14 cellular contexts compared by ENCODE assay signal in genomic region chr7:44387427-44387826, GRCh38.
A peak's percentile ranks its signal among the peaks of the same experiment; 100 is the strongest.
DNase-seq lines count a peak whose midpoint lies in the region; ATAC-seq and TF ChIP-seq lines count a peak whose summit lies in the region.
"Had no signal": no experiment of that assay in that cellular context is flagged by ENCODE, and none has a peak within 500 bp of the region (broad histone marks: within the 10 kb centered on the region; RNA-seq: fewer than 3 reads in every experiment).

No MANE protein-coding gene starts in this region.

- no peaks in the 10 kb centered on the region for H3K79me2 ChIP-seq in H9 (ENCODE audit: insufficient read depth, low read length)

- no peaks in the 10 kb centered on the region for H3K4me1 Mint-ChIP-seq in activated T-cell treated with anti-CD3 and anti-CD28 coated beads, Interleukin-2, amount 50 U/mL, for 24 hours (ENCODE audit: low read depth)
- H3K4me1 Mint-ChIP-seq in H9: no peaks in the 10 kb centered on the region
- H3K4me1 Mint-ChIP-seq in endodermal cell: no peaks in the 10 kb centered on the region
- H3K4me1 Mint-ChIP-seq in stimulated activated effector memory CD8-positive, alpha-beta T cell treated with anti-CD3 and anti-CD28 coated beads, Interleukin-12 subunit alpha, Interleukin-12 subunit beta, amount 100 ng/mL, for 72 hours: no peaks in the 10 kb centered on the region
- H3K4me1 Mint-ChIP-seq: IgD-negative memory B cell had no signal

- H3K27ac ChIP-seq in H9 (ENCODE audit: insufficient read length, low read depth, low read length): no peak overlapping the region
- no peak overlapping the region for H3K27ac ChIP-seq in endodermal cell (ENCODE audit: low read depth, low read length)
- H3K27ac ChIP-seq: BLaER1 treated with 17β-estradiol and CSF1 and Interleukin-3, amounts not matched to agents 10 nM and 100 nM had no signal

- H3K4me1 ChIP-seq in H9 (ENCODE audit: insufficient read depth, low read length): no peaks in the 10 kb centered on the region
- H3K4me1 ChIP-seq in endodermal cell (ENCODE audit: control insufficient read depth, insufficient read depth, low read length): no peaks in the 10 kb centered on the region
- H3K4me1 ChIP-seq: BLaER1 treated with 17β-estradiol and CSF1 and Interleukin-3, amounts not matched to agents 10 nM and 100 nM had no signal

- no peak overlapping the region for H3K14ac ChIP-seq in H9 (ENCODE audit: insufficient read depth, low read length)

- H3K23ac ChIP-seq in H9 (ENCODE audit: insufficient read length, low read depth, low read length): no peak overlapping the region

- H3K9me3 ChIP-seq in H9 (ENCODE audit: control insufficient read depth, low read depth, low read length): no peaks in the 10 kb centered on the region
- no peaks in the 10 kb centered on the region for H3K9me3 ChIP-seq in endodermal cell (ENCODE audit: control insufficient read depth, low read length)
- H3K9me3 ChIP-seq: BLaER1 treated with 17β-estradiol and CSF1 and Interleukin-3, amounts not matched to agents 10 nM and 100 nM had no signal

- H4K5ac ChIP-seq in H9 (ENCODE audit: insufficient read length, low read depth, low read length): no peak overlapping the region

- H3K4me3 ChIP-seq in endodermal cell (ENCODE audit: low read length): no peak overlapping the region
- H3K4me3 ChIP-seq: BLaER1 treated with 17β-estradiol and CSF1 and Interleukin-3, amounts not matched to agents 10 nM and 100 nM had no signal

- TF ChIP-seq CTCF in H9 (conservative IDR thresholded peaks at IDR 0.05) (no peak), endodermal cell (conservative IDR thresholded peaks at IDR 0.05) (no peak)

- no peak overlapping the region for H2BK120ac ChIP-seq in H9 (ENCODE audit: low read depth, low read length, poor library complexity, severe bottlenecking)

- H3K4ac ChIP-seq in H9 (ENCODE audit: low read depth, low read length): no peak overlapping the region

- no peaks in the 10 kb centered on the region for H3K27me3 Mint-ChIP-seq in activated T-cell treated with anti-CD3 and anti-CD28 coated beads, Interleukin-2, amount 50 U/mL, for 24 hours
- no peaks in the 10 kb centered on the region for H3K27me3 Mint-ChIP-seq in H9 (ENCODE audit: low read depth)
- no peaks in the 10 kb centered on the region for H3K27me3 Mint-ChIP-seq in endodermal cell (ENCODE audit: insufficient read depth)
- H3K27me3 Mint-ChIP-seq: IgD-negative memory B cell had no signal

- no peak overlapping the region for H3K9ac ChIP-seq in H9 (ENCODE audit: extremely low read depth, insufficient read length, low read length)
- H3K9ac ChIP-seq in endodermal cell (ENCODE audit: extremely low read depth, low read length, poor library complexity, severe bottlenecking): no peak overlapping the region
- H3K9ac ChIP-seq: BLaER1 treated with 17β-estradiol and CSF1 and Interleukin-3, amounts not matched to agents 10 nM and 100 nM had no signal

- no peaks in the 10 kb centered on the region for H3K9me3 Mint-ChIP-seq in activated T-cell treated with anti-CD3 and anti-CD28 coated beads, Interleukin-2, amount 50 U/mL, for 24 hours
- no peaks in the 10 kb centered on the region for H3K9me3 Mint-ChIP-seq in H9
- H3K9me3 Mint-ChIP-seq in endodermal cell: no peaks in the 10 kb centered on the region
- H3K9me3 Mint-ChIP-seq in stimulated activated effector memory CD8-positive, alpha-beta T cell treated with anti-CD3 and anti-CD28 coated beads, Interleukin-12 subunit alpha, Interleukin-12 subunit beta, amount 100 ng/mL, for 72 hours: no peaks in the 10 kb centered on the region
- H3K9me3 Mint-ChIP-seq: IgD-negative memory B cell had no signal

- H2BK5ac ChIP-seq in H9 (ENCODE audit: insufficient read length, low read length): no peak overlapping the region

- H3K56ac ChIP-seq in H9 (ENCODE audit: insufficient read length, low read depth, low read length): no peak overlapping the region

- H3K23me2 ChIP-seq in H9 (ENCODE audit: insufficient read length, low read depth, low read length, poor library complexity, severe bottlenecking): no peaks in the 10 kb centered on the region

- H2BK15ac ChIP-seq in H9 (ENCODE audit: low read depth, low read length): no peak overlapping the region

- no peaks in the 10 kb centered on the region for H3K27me3 ChIP-seq in H9 (ENCODE audit: insufficient read depth, low read length)
- H3K27me3 ChIP-seq in endodermal cell (ENCODE audit: control insufficient read depth, insufficient read depth, low read length, poor library complexity, severe bottlenecking): no peaks in the 10 kb centered on the region
- H3K27me3 ChIP-seq: BLaER1 treated with 17β-estradiol and CSF1 and Interleukin-3, amounts not matched to agents 10 nM and 100 nM had no signal

- WGBS in H9 (ENCODE audit: extremely low coverage, insufficient read length, low lambda C conversion rate): no CpG with 5 or more reads among the region's 2 CpGs
- 92 to 94% methylated on average over 2 of the region's 2 CpGs for WGBS in endodermal cell (ENCODE audit: insufficient coverage in 1 of 2, insufficient read length in 1 of 2), 2 experiments

- H3K4me3 Mint-ChIP-seq in activated T-cell treated with anti-CD3 and anti-CD28 coated beads, Interleukin-2, amount 50 U/mL, for 24 hours: no peak overlapping the region
- H3K4me3 Mint-ChIP-seq in H9 (no peak overlapping the region), endodermal cell (no peak overlapping the region)
- H3K4me3 Mint-ChIP-seq in stimulated activated effector memory CD8-positive, alpha-beta T cell treated with anti-CD3 and anti-CD28 coated beads, Interleukin-12 subunit alpha, Interleukin-12 subunit beta, amount 100 ng/mL, for 72 hours: no peak overlapping the region
- H3K4me3 Mint-ChIP-seq: IgD-negative memory B cell had no signal

- no peak overlapping the region for H2BK12ac ChIP-seq in H9 (ENCODE audit: insufficient read length, low read depth, low read length)

- H3K4me2 ChIP-seq in H9 (ENCODE audit: insufficient read depth, insufficient read length, low read length): no peak overlapping the region
- H3K4me2 ChIP-seq: BLaER1 treated with 17β-estradiol and CSF1 and Interleukin-3, amounts not matched to agents 10 nM and 100 nM had no signal

- peak overlapping the region; percentile 2 for H3K27ac Mint-ChIP-seq in activated T-cell treated with anti-CD3 and anti-CD28 coated beads, Interleukin-2, amount 50 U/mL, for 24 hours
- no peak overlapping the region for H3K27ac Mint-ChIP-seq in H9
- no peak overlapping the region for H3K27ac Mint-ChIP-seq in endodermal cell
- H3K27ac Mint-ChIP-seq in stimulated activated effector memory CD8-positive, alpha-beta T cell treated with anti-CD3 and anti-CD28 coated beads, Interleukin-12 subunit alpha, Interleukin-12 subunit beta, amount 100 ng/mL, for 72 hours: peak overlapping the region; percentile 79

- H2AK5ac ChIP-seq in H9 (ENCODE audit: insufficient read length, low read length): no peak overlapping the region

- peaks cover 59% of the 10 kb centered on the region for H3K36me3 ChIP-seq in endodermal cell (ENCODE audit: control insufficient read depth, insufficient read depth, low read length)

- no peak overlapping the region for H3T11ph ChIP-seq in H9 (ENCODE audit: low read length)

- no peak overlapping the region for H4K8ac ChIP-seq in H9 (replicated peaks; ENCODE audit: insufficient read length, low read depth, low read length)

- H4K20me1 ChIP-seq in H9 (ENCODE audit: control insufficient read depth, insufficient read depth, insufficient read length): no peaks in the 10 kb centered on the region

- no peak overlapping the region for H2BK20ac ChIP-seq in H9 (ENCODE audit: low read depth, low read length, poor library complexity, severe bottlenecking)

- peaks cover 92% of the 10 kb centered on the region for H3K36me3 Mint-ChIP-seq in activated T-cell treated with anti-CD3 and anti-CD28 coated beads, Interleukin-2, amount 50 U/mL, for 24 hours (ENCODE audit: low read depth)
- H3K36me3 Mint-ChIP-seq in H9 (ENCODE audit: insufficient read depth in 1 of 3, low read depth in 3 of 3) (peaks cover 12 to 43% (median 26%) of the 10 kb centered on the region in 3 experiments; a peak in 6 of 7 replicates), endodermal cell (ENCODE audit: low read depth) (peaks cover 45% of the 10 kb centered on the region)
- H3K36me3 Mint-ChIP-seq in stimulated activated effector memory CD8-positive, alpha-beta T cell treated with anti-CD3 and anti-CD28 coated beads, Interleukin-12 subunit alpha, Interleukin-12 subunit beta, amount 100 ng/mL, for 72 hours: peaks cover 80% of the 10 kb centered on the region

- H4K91ac ChIP-seq in H9 (ENCODE audit: insufficient read length, low read depth, low read length): no peak overlapping the region

- H2AFZ ChIP-seq in H9 (ENCODE audit: low read length): no peak overlapping the region

- no peaks in the 10 kb centered on the region for H3K79me1 ChIP-seq in H9 (ENCODE audit: insufficient read depth, low read depth, low read length, poor library complexity, severe bottlenecking)

- no peak for ATAC-seq in stimulated activated effector memory CD8-positive, alpha-beta T cell treated with anti-CD3 and anti-CD28 coated beads, Interleukin-12 subunit alpha, Interleukin-12 subunit beta, amount 100 ng/mL, for 72 hours

- no peak overlapping the region for H3K18ac ChIP-seq in H9 (ENCODE audit: insufficient read length, low read depth, low read length)

- DNase-seq in activated T-cell treated with anti-CD3 and anti-CD28 coated beads, Interleukin-2, amount 50 U/mL, for 24 hours: no peak
- no peak for DNase-seq in activated T-cell treated with anti-CD3 and anti-CD28 coated beads, Interleukin-2, amount 50 U/mL, for 1 hour
- DNase-seq in H9 (peak; percentile 5), endodermal cell (peak; percentile 30), AG08395 (ENCODE audit: low spot score) (no peak), NCI-H446 treated with DMSO at 0.1 percent for 48 hours (lab: John Stamatoyannopoulos, UW) (no peak)
- peak in 1 of 2 donors; percentile 39 for DNase-seq in stimulated activated effector memory CD8-positive, alpha-beta T cell treated with anti-CD3 and anti-CD28 coated beads, Interleukin-12 subunit alpha, Interleukin-12 subunit beta, amount 100 ng/mL, for 72 hours (ENCODE audit: low spot score in 2 of 2)
- no peak for DNase-seq in stimulated activated CD4-positive, alpha-beta T cell treated with anti-CD3 and anti-CD28 coated beads, Interleukin-2, amount 100 ng/mL, for 24 hours
- DNase-seq: 8988T, COR-L47, DMS153, NCI-H82 had no signal

Comparison
In these comparisons a context has a peak if more than half of its experiments do, and no peak if none do; other contexts are left out.
1. DNase-seq: peak in H9 (single experiment) and endodermal cell (single experiment); none in activated T-cell treated with anti-CD3 and anti-CD28 coated beads, Interleukin-2, amount 50 U/mL, for 24 hours (single experiment), activated T-cell treated with anti-CD3 and anti-CD28 coated beads, Interleukin-2, amount 50 U/mL, for 1 hour (single experiment), AG08395 (single experiment), NCI-H446 treated with DMSO at 0.1 percent for 48 hours (single experiment) and stimulated activated CD4-positive, alpha-beta T cell treated with anti-CD3 and anti-CD28 coated beads, Interleukin-2, amount 100 ng/mL, for 24 hours (0 of 2).
2. H3K27ac Mint-ChIP-seq: peak in activated T-cell treated with anti-CD3 and anti-CD28 coated beads, Interleukin-2, amount 50 U/mL, for 24 hours (single experiment) and stimulated activated effector memory CD8-positive, alpha-beta T cell treated with anti-CD3 and anti-CD28 coated beads, Interleukin-12 subunit alpha, Interleukin-12 subunit beta, amount 100 ng/mL, for 72 hours (single experiment); none in H9 (0 of 3) and endodermal cell (single experiment).